ENCODE assay signal across 12 cellular contexts in genomic region chr6:36350681-36351091, GRCh38. TPM values are rescaled to one million over a fixed set of nuclear protein-coding genes. Genes with fewer than 3 reads are reported as not detected.
A peak's percentile ranks its signal among the peaks of the same experiment; 100 is the strongest.
DNase-seq lines count a peak whose midpoint lies in the region; ATAC-seq and TF ChIP-seq lines count a peak whose summit lies in the region.
"Had no signal": no experiment of that assay in that cellular context is flagged by ENCODE, and none has a peak within 500 bp of the region (broad histone marks: within the 10 kb centered on the region; RNA-seq: fewer than 3 reads in every experiment).

No MANE protein-coding gene starts in this region.

- in situ Hi-C loops in Panc1 (cut with HindIII; ENCODE audit: low pct_unique_long_range_greater_than_20kb, low sequenced_read_pairs) = no loop called here

- no peaks in the 10 kb centered on the region for H3K36me3 ChIP-seq in Panc1 (ENCODE audit: control insufficient read depth, insufficient read depth, low read length)
- no peaks in the 10 kb centered on the region for H3K36me3 ChIP-seq in ovary

- intact Hi-C loops in Panc1 (cut with micrococcal nuclease; ENCODE audit: unreplicated experiment) = no loop called here
- intact Hi-C loops in ovary (cut with DNase I) = no loop called here

- H3K4me3 ChIP-seq in Panc1 (ENCODE audit: low read depth in 2 of 2, low read length in 2 of 2) (no peak overlapping the region), fibroblast of mammary gland (ENCODE audit: control insufficient read depth, low read depth, low read length) (no peak overlapping the region), ovary (no peak overlapping the region)

- WGBS in ovary, 3 donors = 9 to 14% (median 11%) methylated on average over 9 of the region's 9 CpGs

- no peak for TF ChIP-seq POLR2A in ovary (IDR thresholded peaks at IDR 0.05)

- H3K27ac ChIP-seq in Panc1 (ENCODE audit: low read length) (no peak overlapping the region), ovary (peak overlapping the region in 1 of 2 donors; percentile 76)
- H3K27ac ChIP-seq: foreskin keratinocyte had no signal

- CTCF ChIA-PET in Panc1 (lab: Charles Lee) = no interaction called here

- TF ChIP-seq CTCF in Panc1 (IDR thresholded peaks at IDR 0.05) (no peak), fibroblast of mammary gland (conservative IDR thresholded peaks at IDR 0.05; ENCODE audit: control insufficient read depth, insufficient read depth, low read depth, low read length) (no peak), ovary (IDR thresholded peaks at IDR 0.05) (no peak)

- BruUV-seq in Panc1 (replicated peaks; lab: Mats Ljungman, UMichigan) = no TSS peak

- DNase-seq in CMK (ENCODE audit: low read depth) (peak; percentile 52), Panc1 (ENCODE audit: low read depth, low spot score) (no peak), fibroblast of mammary gland (ENCODE audit: low read depth) (peak; percentile 69), ovary (peak; percentile 69 to 86 (median 78)), T1000 (lab: John Stamatoyannopoulos, UW) (no peak), NCI-H526 treated with DMSO at 0.1 percent for 48 hours (lab: John Stamatoyannopoulos, UW) (no peak)
- DNase-seq: activated naive CD4-positive, alpha-beta T cell; NCI-H345; stimulated activated naive CD4-positive, alpha-beta T cell had no signal

- no peaks in the 10 kb centered on the region; the same call in 1 of the 2 replicates for H3K27me3 ChIP-seq in Panc1 (ENCODE audit: control insufficient read depth, insufficient read depth, low read length)
- H3K27me3 ChIP-seq in ovary = no peaks in the 10 kb centered on the region

- POLR2A ChIA-PET in Panc1 (lab: Charles Lee) = no interaction called here

- TF ChIP-seq EP300 in ovary (IDR thresholded peaks at IDR 0.05) = peak; percentile 75

- H3K4me1 ChIP-seq in Panc1 (ENCODE audit: control insufficient read depth, insufficient read depth, low read length) = no peaks in the 10 kb centered on the region
- peaks cover 6% of the 10 kb centered on the region for H3K4me1 ChIP-seq in ovary (ENCODE audit: insufficient read depth)
- H3K4me1 ChIP-seq: foreskin keratinocyte had no signal

- 0 out of 2 replicates have a peak, but pooled peaks have one; percentile 58 for ATAC-seq in Panc1
- ATAC-seq in GM19035 (IDR thresholded peaks at IDR 0.05; ENCODE audit: unreplicated experiment) = no peak
- no peak for ATAC-seq in GM18861 (IDR thresholded peaks at IDR 0.05; ENCODE audit: unreplicated experiment)
- ATAC-seq: foreskin keratinocyte had no signal

- no peaks in the 10 kb centered on the region for H3K9me3 ChIP-seq in Panc1 (ENCODE audit: control insufficient read depth, insufficient read depth, low read depth, low read length)
- no peaks in the 10 kb centered on the region for H3K9me3 ChIP-seq in ovary

RNA-seq across cellular contexts. Expression of gene BNIP5, which starts 14.0 kb away (rescaled TPM):
- not detected for total RNA-seq in Panc1 (2021; ENCODE audit: unreplicated experiment)
- not detected for polyA plus RNA-seq in Panc1 (2012; ENCODE audit: insufficient read length)
- total RNA-seq in ovary = 1 to 10 TPM in 1 of 7 donors, under 1 TPM in 3, not detected in 3; 0.05 to 1.4 (median 0.18) TPM
- under 1 TPM in 1 of 2 donors, not detected in 1; 0.01 TPM for polyA plus RNA-seq in ovary
- total RNA-seq: foreskin keratinocyte had no signal
- polyA plus RNA-seq: foreskin keratinocyte had no signal

RNA-seq across cellular contexts. Expression of gene ETV7, which starts 36.8 kb away (rescaled TPM):
- 2.0 TPM for total RNA-seq in Panc1 (2021; ENCODE audit: unreplicated experiment)
- 1.5 TPM for polyA plus RNA-seq in Panc1 (2012; ENCODE audit: insufficient read length)
- 1 to 10 TPM; 1.3 to 3.7 (median 2.1) TPM for total RNA-seq in ovary
- 1 to 10 TPM; 1.1 to 1.2 TPM for polyA plus RNA-seq in ovary

Comparison
In these comparisons a context has a peak if more than half of its experiments do, and no peak if none do; other contexts are left out.
1. DNase-seq: peak in CMK (single experiment), fibroblast of mammary gland (single experiment) and ovary (5 of 5); none in Panc1 (single experiment), T1000 (single experiment) and NCI-H526 treated with DMSO at 0.1 percent for 48 hours (single experiment).